Comparison of ENCODE assay signal across 22 cellular contexts in genomic region chr14:67425603-67426002, GRCh38. TPM values are rescaled to one million over a fixed set of nuclear protein-coding genes. Genes with fewer than 3 reads are reported as not detected.
"Had no signal": no experiment of that assay in that cellular context is flagged by ENCODE, and none has a peak within 500 bp of the region (broad histone marks: within the 10 kb centered on the region; RNA-seq: fewer than 3 reads in every experiment).

No MANE protein-coding gene starts in this region.

- H3K27ac ChIP-seq: PC-9, Peyer's patch, SJCRH30 had no signal

- H3K9me3 ChIP-seq: Peyer's patch, SJCRH30 had no signal

- H3K36me3 Mint-ChIP-seq: IgD-negative memory B cell had no signal

- H3K27ac Mint-ChIP-seq: IgD-negative memory B cell had no signal

- H3K27me3 ChIP-seq: Peyer's patch, SJCRH30 had no signal

- ATAC-seq: Right ventricle myocardium inferior, SK-N-SH treated with all-trans-retinoic acid at 6 μM for 48 hours had no signal

- H3K4me2 ChIP-seq: PC-9 had no signal

- H2AFZ ChIP-seq: PC-9 had no signal

- H3K4me1 ChIP-seq: SJCRH30 had no signal

- H3K4me3 ChIP-seq: PC-9, Peyer's patch had no signal

- H3K36me3 ChIP-seq: Peyer's patch, SJCRH30 had no signal

- H3K9me3 Mint-ChIP-seq: IgD-negative memory B cell had no signal

- H3K4me3 Mint-ChIP-seq: IgD-negative memory B cell had no signal

- DNase-seq: KBM-7; NCI-H1092; NCI-H1105 treated with DMSO at 0.1 percent for 48 hours; NCI-H1417 treated with DMSO at 0.1 percent for 48 hours; NCI-H146; NCI-H1694 treated with DMSO at 0.1 percent for 48 hours; NCI-H1930; NCI-H2081; NCI-H226; NCI-H446; NCI-H510A; NCI-H524 treated with DMSO at 0.1 percent for 48 hours; NCI-H774; NK-92 treated with Interleukin-12 subunit alpha and Interleukin-12 subunit beta, amount 100 ng/mL, for 24 hours; PC-9; SHP77 treated with DMSO at 0.1 percent for 48 hours had no signal

RNA-seq across cellular contexts. Expression of gene PLEK2, which starts 13.6 kb away (rescaled TPM):
- total RNA-seq: OCI-LY7, Right ventricle myocardium inferior, SJCRH30 had no signal
- polyA plus RNA-seq: IgD-negative memory B cell had no signal
